ENCODE assay signal across 11 cellular contexts in genomic region chr12:54369597-54370217, GRCh38. TPM values are rescaled to one million over a fixed set of nuclear protein-coding genes. Genes with fewer than 3 reads are reported as not detected.
DNase-seq lines count a peak whose midpoint lies in the region; ATAC-seq and TF ChIP-seq lines count a peak whose summit lies in the region.
"Had no signal": no experiment of that assay in that cellular context is flagged by ENCODE, and none has a peak within 500 bp of the region (broad histone marks: within the 10 kb centered on the region; RNA-seq: fewer than 3 reads in every experiment).

No MANE protein-coding gene starts in this region.

- peak overlapping the region; percentile 5 to 64 for H3K4me3 Mint-ChIP-seq in activated T-cell treated with anti-CD3 and anti-CD28 coated beads, Interleukin-2, amount 50 U/mL, for 72 hours
- H3K4me3 Mint-ChIP-seq: stimulated activated naive CD8-positive, alpha-beta T cell treated with anti-CD3 and anti-CD28 coated beads, Interleukin-15, Interleukin-2, amounts not matched to agents 100 ng/mL and 50 ng/mL, for 24 hours had no signal

- H3K27me3 ChIP-seq in muscle layer of colon (ENCODE audit: control insufficient read depth in 1 of 2, insufficient read depth in 2 of 2, low read length in 2 of 2) (no peaks in the 10 kb centered on the region), upper lobe of left lung (no peaks in the 10 kb centered on the region)

- no peak overlapping the region for H3K9ac ChIP-seq in muscle layer of colon (ENCODE audit: low read length)

- H3K27me3 Mint-ChIP-seq in activated T-cell treated with anti-CD3 and anti-CD28 coated beads, Interleukin-2, amount 50 U/mL, for 72 hours (ENCODE audit: low read depth), result peaks cover 15% of the 10 kb centered on the region
- H3K27me3 Mint-ChIP-seq: stimulated activated naive CD8-positive, alpha-beta T cell treated with anti-CD3 and anti-CD28 coated beads, Interleukin-15, Interleukin-2, amounts not matched to agents 100 ng/mL and 50 ng/mL, for 24 hours had no signal

- no peak for TF ChIP-seq POLR2A in upper lobe of left lung (IDR thresholded peaks at IDR 0.05)

- H3K9me3 ChIP-seq in muscle layer of colon (ENCODE audit: low read length) (no peaks in the 10 kb centered on the region), upper lobe of left lung (no peaks in the 10 kb centered on the region)

- ATAC-seq in activated T-cell treated with anti-CD3 and anti-CD28 coated beads, Interleukin-2, amount 50 U/mL, for 72 hours (replicated peaks in 1 of 2), result no peak
- peak in 1 of 2 donors; percentile 9 for ATAC-seq in upper lobe of left lung (ENCODE audit: low FRiP score in 2 of 2)

- H3K36me3 Mint-ChIP-seq in activated T-cell treated with anti-CD3 and anti-CD28 coated beads, Interleukin-2, amount 50 U/mL, for 72 hours (ENCODE audit: insufficient read depth in 2 of 2), result no peaks in the 10 kb centered on the region

- H3K27ac ChIP-seq in coronary artery (peak overlapping the region; percentile 49 to 86), muscle layer of colon (ENCODE audit: low read depth, low read length) (peak overlapping the region; percentile 23), upper lobe of left lung (peak overlapping the region in 2 of 4 donors; percentile 65 to 70)

- H3K4me1 Mint-ChIP-seq in activated T-cell treated with anti-CD3 and anti-CD28 coated beads, Interleukin-2, amount 50 U/mL, for 72 hours (ENCODE audit: low read depth), result peaks cover 48% of the 10 kb centered on the region

- no peak for DNase-seq in activated T-cell treated with anti-CD3 and anti-CD28 coated beads, Interleukin-2, amount 50 U/mL, for 72 hours
- DNase-seq in activated T-cell treated with anti-CD3 and anti-CD28 coated beads, Interleukin-2, amount 50 U/mL, for 48 hours, result no peak
- DNase-seq in coronary artery (ENCODE audit: low spot score) (no peak), upper lobe of left lung (peak in 1 of 2 donors; percentile 46), C1 segment of cervical spinal cord (lab: John Stamatoyannopoulos, UW) (no peak), NCI-H524 (lab: John Stamatoyannopoulos, UW) (no peak), GF-D8 (lab: John Stamatoyannopoulos, UW) (no peak)

- no peak overlapping the region for H3K27ac Mint-ChIP-seq in activated T-cell treated with anti-CD3 and anti-CD28 coated beads, Interleukin-2, amount 50 U/mL, for 72 hours
- H3K27ac Mint-ChIP-seq: stimulated activated naive CD8-positive, alpha-beta T cell treated with anti-CD3 and anti-CD28 coated beads, Interleukin-15, Interleukin-2, amounts not matched to agents 100 ng/mL and 50 ng/mL, for 24 hours had no signal

- no peak for TF ChIP-seq EP300 in upper lobe of left lung (IDR thresholded peaks at IDR 0.05)

- WGBS in upper lobe of left lung, 2 donors, result 52 to 83% methylated on average over 2 to 24 of the region's 27 CpGs

- TF ChIP-seq CTCF in coronary artery (IDR thresholded peaks at IDR 0.05) (no peak), upper lobe of left lung (IDR thresholded peaks at IDR 0.05) (no peak)

- H3K4me3 ChIP-seq in coronary artery (peak overlapping the region; percentile 72), muscle layer of colon (ENCODE audit: low read depth in 1 of 2, low read length in 2 of 2) (peak overlapping the region; percentile 36 to 47), upper lobe of left lung (peak overlapping the region in 3 of 4 donors; percentile 21 to 47 (median 41))

- H3K36me3 ChIP-seq in muscle layer of colon (ENCODE audit: insufficient read depth, low read length) (peaks cover 8% of the 10 kb centered on the region), upper lobe of left lung (peaks cover 0 to 4% (median 0%) of the 10 kb centered on the region in 4 donors)

- peaks cover 44% of the 10 kb centered on the region for H3K4me1 ChIP-seq in muscle layer of colon (ENCODE audit: insufficient read depth, low read length)
- H3K4me1 ChIP-seq in upper lobe of left lung, result peaks cover 34 to 60% (median 48%) of the 10 kb centered on the region in 4 donors

- H3K9me3 Mint-ChIP-seq in activated T-cell treated with anti-CD3 and anti-CD28 coated beads, Interleukin-2, amount 50 U/mL, for 72 hours, result no peaks in the 10 kb centered on the region
- H3K9me3 Mint-ChIP-seq: neural crest cell; stimulated activated naive CD8-positive, alpha-beta T cell treated with anti-CD3 and anti-CD28 coated beads, Interleukin-15, Interleukin-2, amounts not matched to agents 100 ng/mL and 50 ng/mL, for 24 hours had no signal

RNA-seq across cellular contexts. Expression of gene GPR84, which starts 5.4 kb away (rescaled TPM):
- total RNA-seq in activated T-cell treated with anti-CD3 and anti-CD28 coated beads, Interleukin-2, amount 50 U/mL, for 72 hours, result 10 to 100 TPM in 1 of 2 donors, 1 to 10 TPM in 1; 3.8 to 16.0 TPM
- total RNA-seq in upper lobe of left lung, result 1 to 10 TPM in 3 of 6 donors, under 1 TPM in 1, not detected in 2; 0.39 to 2.1 (median 1.1) TPM
- total RNA-seq: dermis microvascular lymphatic vessel endothelial cell, neural crest cell had no signal

RNA-seq across cellular contexts. Expression of gene ZNF385A, which starts 14.8 kb away (rescaled TPM):
- 1 to 10 TPM; 1.3 to 2.8 TPM for total RNA-seq in activated T-cell treated with anti-CD3 and anti-CD28 coated beads, Interleukin-2, amount 50 U/mL, for 72 hours
- total RNA-seq in upper lobe of left lung, result 10 to 100 TPM; 18.5 to 43.8 (median 23.0) TPM

RNA-seq across cellular contexts. Expression of gene COPZ1, which starts 44.8 kb away (rescaled TPM):
- 100 to 1,000 TPM; 124 to 135 TPM for total RNA-seq in activated T-cell treated with anti-CD3 and anti-CD28 coated beads, Interleukin-2, amount 50 U/mL, for 72 hours
- 100 to 1,000 TPM in 3 of 6 donors, 10 to 100 TPM in 3; 55.5 to 132 (median 96.7) TPM for total RNA-seq in upper lobe of left lung

RNA-seq across cellular contexts. Expression of gene ITGA5, which starts 49.4 kb away (rescaled TPM):
- 10 to 100 TPM; 20.6 to 27.4 TPM for total RNA-seq in activated T-cell treated with anti-CD3 and anti-CD28 coated beads, Interleukin-2, amount 50 U/mL, for 72 hours
- 100 to 1,000 TPM in 2 of 6 donors, 10 to 100 TPM in 4; 48.3 to 146 (median 92.6) TPM for total RNA-seq in upper lobe of left lung

Comparison
In these comparisons a context has a peak if more than half of its experiments do, and no peak if none do; other contexts are left out.
1. RNA of gene ZNF385A, which starts 14.8 kb away (total RNA-seq): 18.5 to 43.8 TPM in upper lobe of left lung; 1.3 to 2.8 TPM in activated T-cell treated with anti-CD3 and anti-CD28 coated beads, Interleukin-2, amount 50 U/mL, for 72 hours; every median in the first group is over 4 times any median in the second.
2. Peak in every context shown above with its lines, with median percentiles within 50 percentile points of each other: H3K4me3 ChIP-seq.